In genomic region chr17:65000798-65001197, GRCh38 we compare ENCODE assay signal across 17 cellular contexts. TPM values are rescaled to one million over a fixed set of nuclear protein-coding genes. Genes with fewer than 3 reads are reported as not detected.
A peak's percentile ranks its signal among the peaks of the same experiment; 100 is the strongest.
DNase-seq lines count a peak whose midpoint lies in the region; TF ChIP-seq lines count a peak whose summit lies in the region.
"Had no signal": no experiment of that assay in that cellular context is flagged by ENCODE, and none has a peak within 500 bp of the region (broad histone marks: within the 10 kb centered on the region; RNA-seq: fewer than 3 reads in every experiment).

No MANE protein-coding gene starts in this region.

- H3K4me3 ChIP-seq in DOHH2 (ENCODE audit: low read length) = no peak overlapping the region; the same call in 1 of the 2 replicates
- no peak overlapping the region for H3K4me3 ChIP-seq in SU-DHL-6 (ENCODE audit: insufficient read depth, low read length, poor library complexity, severe bottlenecking)
- H3K4me3 ChIP-seq in neuronal stem cell (ENCODE audit: low read length in 2 of 2) = no peak overlapping the region
- no peak overlapping the region for H3K4me3 ChIP-seq in stomach
- H3K4me3 ChIP-seq: HAP-1 had no signal

- WGBS in neuronal stem cell (ENCODE audit: extremely low coverage in 2 of 2, insufficient read length in 2 of 2, insufficient replicate concordance in 1 of 2), 2 donors = no CpG with 5 or more reads among the region's 9 CpGs
- 88 to 97% (median 95%) methylated on average over 9 of the region's 9 CpGs for WGBS in stomach, 5 donors

- H3K4me3 Mint-ChIP-seq in activated T-helper 2 cell treated with anti-CD3 and anti-CD28 coated beads, Interferon-gamma antibody, Interleukin-2, Interleukin-4, amounts not matched to agents 10 μg/mL and 5 μg/mL and 100 μg/mL, durations not matched to agents 14 hours and 24 hours and 36 hours (ENCODE audit: low read depth) = no peak overlapping the region
- H3K4me3 Mint-ChIP-seq: CD8-positive, alpha-beta T cell; HFFc6 had no signal

- peak overlapping the region; percentile 8; the same call in 1 of the 2 replicates for H3K9ac ChIP-seq in SU-DHL-6 (ENCODE audit: low read length)
- no peak overlapping the region for H3K9ac ChIP-seq in neuronal stem cell (ENCODE audit: low read depth, low read length, poor library complexity)

- peak overlapping the region; percentile 100 for H3K27ac ChIP-seq in DOHH2 (ENCODE audit: low read depth, low read length)
- peak overlapping the region; percentile 99 for H3K27ac ChIP-seq in SU-DHL-6 (ENCODE audit: low read depth, low read length)
- H3K27ac ChIP-seq in neuronal stem cell (replicated peaks; ENCODE audit: low read length) = no peak overlapping the region
- no peak overlapping the region for H3K27ac ChIP-seq in stomach
- H3K27ac ChIP-seq: C4-2B, HL-60 had no signal

- H3K9me2 ChIP-seq in DOHH2 (replicated peaks; ENCODE audit: control insufficient read depth, low read length) = no peaks in the 10 kb centered on the region
- no peaks in the 10 kb centered on the region for H3K9me2 ChIP-seq in SU-DHL-6 (replicated peaks; ENCODE audit: insufficient read depth, low read length)

- H2BK12ac ChIP-seq in neuronal stem cell (ENCODE audit: low read length) = no peak overlapping the region

- no peaks in the 10 kb centered on the region for H3K79me1 ChIP-seq in neuronal stem cell (ENCODE audit: low read depth, low read length)

- peaks cover 2% of the 10 kb centered on the region for H3K27me3 Mint-ChIP-seq in activated T-helper 2 cell treated with anti-CD3 and anti-CD28 coated beads, Interferon-gamma antibody, Interleukin-2, Interleukin-4, amounts not matched to agents 10 μg/mL and 5 μg/mL and 100 μg/mL, durations not matched to agents 14 hours and 24 hours and 36 hours (ENCODE audit: low read depth)

- H3K36me3 ChIP-seq in DOHH2 (ENCODE audit: control insufficient read depth, low read length) = peaks cover 5% of the 10 kb centered on the region
- H3K36me3 ChIP-seq in SU-DHL-6 (ENCODE audit: low read length) = peaks cover 3% of the 10 kb centered on the region; the same call in 1 of the 2 replicates
- no peaks in the 10 kb centered on the region for H3K36me3 ChIP-seq in neuronal stem cell (replicated peaks in 1 of 2; ENCODE audit: control insufficient read depth in 2 of 2, insufficient read depth in 2 of 2, low read length in 2 of 2)
- H3K36me3 ChIP-seq in stomach = no peaks in the 10 kb centered on the region
- H3K36me3 ChIP-seq: BE2C, HAP-1 had no signal

- H2AFZ ChIP-seq in SU-DHL-6 (ENCODE audit: low read depth, low read length, severe bottlenecking) (no peak overlapping the region), neuronal stem cell (ENCODE audit: low read length) (no peak overlapping the region)

- H3K9me3 Mint-ChIP-seq in activated T-helper 2 cell treated with anti-CD3 and anti-CD28 coated beads, Interferon-gamma antibody, Interleukin-2, Interleukin-4, amounts not matched to agents 10 μg/mL and 5 μg/mL and 100 μg/mL, durations not matched to agents 14 hours and 24 hours and 36 hours = no peaks in the 10 kb centered on the region
- H3K9me3 Mint-ChIP-seq: CD8-positive, alpha-beta T cell; HFFc6 had no signal

- H3K4me1 ChIP-seq in DOHH2 (ENCODE audit: control insufficient read depth, low read length) (peaks cover 99% of the 10 kb centered on the region), neuronal stem cell (ENCODE audit: control insufficient read depth in 2 of 2, insufficient read depth in 1 of 2, low read depth in 1 of 2, low read length in 2 of 2) (peaks cover 0 to 2% of the 10 kb centered on the region in 2 donors), stomach (peaks cover 0 to 5% (median 0%) of the 10 kb centered on the region in 4 donors)
- H3K4me1 ChIP-seq: BE2C, HAP-1 had no signal

- no peaks in the 10 kb centered on the region for H3K4me1 Mint-ChIP-seq in activated T-helper 2 cell treated with anti-CD3 and anti-CD28 coated beads, Interferon-gamma antibody, Interleukin-2, Interleukin-4, amounts not matched to agents 10 μg/mL and 5 μg/mL and 100 μg/mL, durations not matched to agents 14 hours and 24 hours and 36 hours (ENCODE audit: low read depth)

- no peak overlapping the region for H2AK5ac ChIP-seq in neuronal stem cell (ENCODE audit: low read depth, low read length)

- H4K91ac ChIP-seq in neuronal stem cell (ENCODE audit: low read depth, low read length, poor library complexity) = no peak overlapping the region

- H3K36me3 Mint-ChIP-seq in activated T-helper 2 cell treated with anti-CD3 and anti-CD28 coated beads, Interferon-gamma antibody, Interleukin-2, Interleukin-4, amounts not matched to agents 10 μg/mL and 5 μg/mL and 100 μg/mL, durations not matched to agents 14 hours and 24 hours and 36 hours (ENCODE audit: low read depth) = peaks cover under 1% of the 10 kb centered on the region
- H3K36me3 Mint-ChIP-seq: CD8-positive, alpha-beta T cell had no signal

- intact Hi-C loops in activated T-helper 2 cell treated with anti-CD3 and anti-CD28 coated beads, Interferon-gamma antibody, Interleukin-2, Interleukin-4, amounts not matched to agents 10 μg/mL and 5 μg/mL and 100 μg/mL, durations not matched to agents 14 hours and 24 hours and 36 hours (cut with micrococcal nuclease) = no loop called here
- intact Hi-C loops in stomach (cut with DNase I; ENCODE audit: low total_unique reads) = no loop called here

- no peak for DNase-seq in neuronal stem cell (ENCODE audit: low spot score)
- no peak for DNase-seq in activated T-helper 2 cell treated with anti-CD3 and anti-CD28 coated beads, Interferon-gamma antibody, Interleukin-2, Interleukin-4, amounts not matched to agents 10 μg/mL and 5 μg/mL and 100 μg/mL, durations not matched to agents 14 hours and 24 hours and 36 hours (ENCODE audit: low spot score)
- DNase-seq in NCI-H69 (lab: John Stamatoyannopoulos, UW) = no peak
- no peak for DNase-seq in stomach
- no peak for DNase-seq in NCI-H2081 treated with DMSO at 0.1 percent for 48 hours (lab: John Stamatoyannopoulos, UW)
- DNase-seq: BE2C; CD8-positive, alpha-beta T cell; COR-L47; DMS153; DND-41; GF-D8; HFFc6 had no signal

- no peak overlapping the region for H3K18ac ChIP-seq in neuronal stem cell (ENCODE audit: low read length)

- H3K27me3 ChIP-seq in DOHH2 (ENCODE audit: control insufficient read depth, low read length) (no peaks in the 10 kb centered on the region), SU-DHL-6 (ENCODE audit: low read length) (no peaks in the 10 kb centered on the region), neuronal stem cell (ENCODE audit: control insufficient read depth in 3 of 3, insufficient read depth in 3 of 3, low read depth in 1 of 3, low read length in 3 of 3) (peaks cover 0 to 1% (median 0%) of the 10 kb centered on the region in 3 experiments), stomach (no peaks in the 10 kb centered on the region)
- H3K27me3 ChIP-seq: BE2C had no signal

- no peak for TF ChIP-seq EP300 in stomach (IDR thresholded peaks at IDR 0.05)

- TF ChIP-seq CTCF in DOHH2 (IDR thresholded peaks at IDR 0.05; ENCODE audit: low read depth, low read length, poor library complexity, severe bottlenecking) (no peak), SU-DHL-6 (IDR thresholded peaks at IDR 0.05; ENCODE audit: insufficient read depth, low read length, poor library complexity, severe bottlenecking) (no peak), stomach (IDR thresholded peaks at IDR 0.05) (no peak)

- H3K4me2 ChIP-seq in DOHH2 (ENCODE audit: low read length) (peak overlapping the region; percentile 90), SU-DHL-6 (ENCODE audit: low read depth, low read length, poor library complexity, severe bottlenecking) (peak overlapping the region; percentile 80), neuronal stem cell (ENCODE audit: insufficient read depth, low read length, poor library complexity, severe bottlenecking) (no peak overlapping the region)

- H3F3A ChIP-seq in DOHH2 (ENCODE audit: control insufficient read depth, insufficient read depth) = peaks cover 58% of the 10 kb centered on the region
- peaks cover 65% of the 10 kb centered on the region for H3F3A ChIP-seq in SU-DHL-6 (ENCODE audit: insufficient read depth)

- TF ChIP-seq POLR2A in stomach (IDR thresholded peaks at IDR 0.05) = no peak

- H3K14ac ChIP-seq in neuronal stem cell (ENCODE audit: low read length) = no peak overlapping the region

- H3K23ac ChIP-seq in neuronal stem cell (ENCODE audit: low read depth, low read length, poor library complexity) = peak overlapping the region; percentile 65

- no peak overlapping the region for H3K27ac Mint-ChIP-seq in activated T-helper 2 cell treated with anti-CD3 and anti-CD28 coated beads, Interferon-gamma antibody, Interleukin-2, Interleukin-4, amounts not matched to agents 10 μg/mL and 5 μg/mL and 100 μg/mL, durations not matched to agents 14 hours and 24 hours and 36 hours
- H3K27ac Mint-ChIP-seq: CD8-positive, alpha-beta T cell; HFFc6 had no signal

- no peak overlapping the region for H3K4ac ChIP-seq in neuronal stem cell (ENCODE audit: low read length)

- no peaks in the 10 kb centered on the region for H4K20me1 ChIP-seq in DOHH2 (ENCODE audit: control insufficient read depth, insufficient read depth, low read depth, low read length)
- H4K20me1 ChIP-seq in SU-DHL-6 (ENCODE audit: low read depth, low read length) = no peaks in the 10 kb centered on the region

- no peak overlapping the region for H2BK5ac ChIP-seq in neuronal stem cell (ENCODE audit: low read length)

- no peak overlapping the region for H2BK120ac ChIP-seq in neuronal stem cell (ENCODE audit: low read depth, low read length)

- H2BK15ac ChIP-seq in neuronal stem cell (ENCODE audit: low read length) = no peak overlapping the region

- peaks cover 47% of the 10 kb centered on the region for H3K79me2 ChIP-seq in DOHH2 (ENCODE audit: control insufficient read depth, low read length)
- 0 out of 2 replicates have a peak, but pooled peaks cover 4% of the 10 kb centered on the region for H3K79me2 ChIP-seq in SU-DHL-6 (ENCODE audit: insufficient read depth, low read length)

- no peaks in the 10 kb centered on the region for H3K9me3 ChIP-seq in DOHH2 (ENCODE audit: control insufficient read depth, insufficient read depth, low read length)
- no peaks in the 10 kb centered on the region for H3K9me3 ChIP-seq in SU-DHL-6 (ENCODE audit: insufficient read depth, low read length)
- H3K9me3 ChIP-seq in neuronal stem cell (replicated peaks in 1 of 2; ENCODE audit: control insufficient read depth in 2 of 2, insufficient read depth in 1 of 2, low read depth in 1 of 2, low read length in 2 of 2) = no peaks in the 10 kb centered on the region
- no peaks in the 10 kb centered on the region for H3K9me3 ChIP-seq in stomach
- H3K9me3 ChIP-seq: BE2C, HAP-1 had no signal

- H4K8ac ChIP-seq in neuronal stem cell (ENCODE audit: low read depth, low read length) = no peak overlapping the region

RNA-seq across cellular contexts. Expression of gene GNA13, which starts 55.7 kb away (rescaled TPM):
- 28.1 TPM for polyA plus RNA-seq in neuronal stem cell (2013, experiment 1 of 2)
- 29.3 TPM for polyA plus RNA-seq in neuronal stem cell (2013, experiment 2 of 2)
- total RNA-seq in activated T-helper 2 cell treated with anti-CD3 and anti-CD28 coated beads, Interferon-gamma antibody, Interleukin-2, Interleukin-4, amounts not matched to agents 10 μg/mL and 5 μg/mL and 100 μg/mL, durations not matched to agents 14 hours and 24 hours and 36 hours = 63.8 and 68.7 TPM in 2 replicates
- 10 to 100 TPM; 36.2 to 90.6 (median 45.8) TPM for total RNA-seq in stomach
- 10 to 100 TPM; 10.6 to 26.7 (median 17.5) TPM for polyA plus RNA-seq in stomach

Comparison
In these comparisons a context has a peak if more than half of its experiments do, and no peak if none do; other contexts are left out.
1. H3K27ac ChIP-seq: peak in DOHH2 (single experiment) and SU-DHL-6 (single experiment); none in neuronal stem cell (single experiment) and stomach (0 of 5).